1 cellular context compared by ENCODE assay signal in genomic region chr9:12056874-12057273, GRCh38.
TF ChIP-seq lines count a peak whose summit lies in the region.

No MANE protein-coding gene starts in this region.

TF ChIP-seq in HepG2, 621 proteins besides CTCF, POLR2A, EP300 and RAD21 (continued from another document):
- TF ChIP-seq RNF219 (CRISPR knock-in tag; IDR thresholded peaks at IDR 0.05), result no peak
